13 cellular contexts compared by ENCODE assay signal in the genomic region with DNA sequence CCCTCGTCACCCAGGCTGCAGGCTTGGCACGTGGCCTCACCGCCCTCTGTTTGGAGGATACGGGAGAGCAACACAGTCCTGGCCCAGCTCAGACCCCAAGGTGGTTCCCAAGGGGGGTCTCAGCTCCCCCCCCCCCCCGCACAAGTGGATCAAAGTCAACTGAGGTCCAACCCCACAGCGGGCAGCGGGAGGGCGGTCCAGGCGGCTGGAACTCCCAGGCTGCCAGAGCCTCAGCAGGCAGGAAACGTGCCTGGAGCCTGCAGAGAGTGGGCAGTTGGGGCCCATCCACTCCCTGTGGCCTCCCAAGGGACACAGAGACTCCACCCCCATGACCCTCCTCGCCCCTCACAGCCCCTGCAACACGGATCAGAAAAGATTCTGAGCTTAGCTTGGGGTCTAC. TPM values are rescaled to one million over a fixed set of nuclear protein-coding genes. Genes with fewer than 3 reads are reported as not detected.
DNase-seq lines count a peak whose midpoint lies in the region; ATAC-seq and TF ChIP-seq lines count a peak whose summit lies in the region.
"Had no signal": no experiment of that assay in that cellular context is flagged by ENCODE, and none has a peak within 500 bp of the region (broad histone marks: within the 10 kb centered on the region; RNA-seq: fewer than 3 reads in every experiment).

No MANE protein-coding gene starts in this region.

- no peaks in the 10 kb centered on the region for H3K27me3 Mint-ChIP-seq in Caco-2 (ENCODE audit: insufficient read depth, unreplicated experiment)

- H3K36me3 Mint-ChIP-seq in Caco-2 (ENCODE audit: insufficient read depth, unreplicated experiment): peaks cover 40% of the 10 kb centered on the region

- no peak for TF ChIP-seq POLR2A in NB4 (IDR thresholded peaks at IDR 0.05; ENCODE audit: extremely low read depth, insufficient read length)
- no peak for TF ChIP-seq POLR2A in esophagus muscularis mucosa (IDR thresholded peaks at IDR 0.05; ENCODE audit: low read depth)
- no peak for TF ChIP-seq POLR2A in sigmoid colon (IDR thresholded peaks at IDR 0.05)
- TF ChIP-seq POLR2A in prostate gland (IDR thresholded peaks at IDR 0.05): no peak

- no peak overlapping the region for H3K27ac Mint-ChIP-seq in Caco-2 (ENCODE audit: unreplicated experiment)

- H3K9me3 ChIP-seq in Caco-2 (no peaks in the 10 kb centered on the region), esophagus muscularis mucosa (no peaks in the 10 kb centered on the region), sigmoid colon (no peaks in the 10 kb centered on the region), prostate gland (no peaks in the 10 kb centered on the region)

- TF ChIP-seq EP300 in esophagus muscularis mucosa (IDR thresholded peaks at IDR 0.05) (no peak), sigmoid colon (IDR thresholded peaks at IDR 0.05) (no peak)

- WGBS in esophagus muscularis mucosa: 94% methylated on average over 5 of the region's 12 CpGs
- WGBS in sigmoid colon, 2 donors: 81 to 88% methylated on average over 12 of the region's 12 CpGs
- 86% methylated on average over 12 of the region's 12 CpGs for WGBS in prostate gland

- BruUV-seq in Caco-2 (replicated peaks; lab: Mats Ljungman, UMichigan): TSS peak; percentile 24

- no peaks in the 10 kb centered on the region for H3K9me3 Mint-ChIP-seq in Caco-2 (ENCODE audit: unreplicated experiment)
- H3K9me3 Mint-ChIP-seq: CD14-positive monocyte had no signal

- H3K27me3 ChIP-seq in Caco-2 (replicated peaks; ENCODE audit: control insufficient read depth, insufficient read depth, low read length): no peaks in the 10 kb centered on the region
- no peaks in the 10 kb centered on the region for H3K27me3 ChIP-seq in esophagus muscularis mucosa
- no peaks in the 10 kb centered on the region for H3K27me3 ChIP-seq in sigmoid colon
- no peaks in the 10 kb centered on the region for H3K27me3 ChIP-seq in prostate gland (replicated peaks; ENCODE audit: insufficient read depth)

- intact Hi-C loops in Caco-2 (cut with micrococcal nuclease; ENCODE audit: unreplicated experiment): no loop called here
- intact Hi-C loops in esophagus muscularis mucosa (cut with DNase I): loop anchor here (5.0 to 10.0 kb wide), 2 partner anchors 109 to 416 kb away; a partner anchor contains a TSS
- intact Hi-C loops in sigmoid colon (cut with DNase I): loop anchor here (10.0 kb wide), 1 partner anchor 466 kb away; a partner anchor contains a TSS
- intact Hi-C loops in prostate gland (cut with DNase I): no loop called here

- no peaks in the 10 kb centered on the region for H3K4me1 Mint-ChIP-seq in Caco-2 (ENCODE audit: low read depth, unreplicated experiment)

- H3K27ac ChIP-seq in esophagus muscularis mucosa (replicated peaks in 1 of 4) (peak overlapping the region; percentile 75 to 84 (median 82)), sigmoid colon (peak overlapping the region in 3 of 4 donors; percentile 77 to 87 (median 86)), prostate gland (no peak overlapping the region)
- H3K27ac ChIP-seq: GM23248, SK-N-MC had no signal

- H3K4me3 ChIP-seq in Caco-2 (ENCODE audit: low read depth, low read length) (no peak overlapping the region), NB4 (ENCODE audit: low read depth, low read length) (no peak overlapping the region), esophagus muscularis mucosa (no peak overlapping the region), sigmoid colon (no peak overlapping the region), prostate gland (no peak overlapping the region)
- H3K4me3 ChIP-seq: GM23248, SK-N-MC had no signal

- POLR2A ChIA-PET in Caco-2 (lab: Charles Lee): no interaction called here

- H3K4me3 Mint-ChIP-seq in Caco-2 (ENCODE audit: unreplicated experiment): no peak overlapping the region
- H3K4me3 Mint-ChIP-seq: CD14-positive monocyte had no signal

- CTCF ChIA-PET in Caco-2 (lab: Charles Lee): interaction anchor here (1.3 kb wide), 1 partner anchor 37 kb away, joined by 3 read pairs; a partner anchor contains a TSS

- peaks cover 4% of the 10 kb centered on the region; the same call in 1 of the 2 replicates for H3K4me1 ChIP-seq in Caco-2
- H3K4me1 ChIP-seq in esophagus muscularis mucosa: peaks cover 37 to 77% (median 65%) of the 10 kb centered on the region in 4 donors
- H3K4me1 ChIP-seq in sigmoid colon: peaks cover 0 to 63% (median 59%) of the 10 kb centered on the region in 4 donors
- H3K4me1 ChIP-seq in prostate gland (replicated peaks): peaks cover 9% of the 10 kb centered on the region

- TF ChIP-seq CTCF in Caco-2 (IDR thresholded peaks at IDR 0.05; ENCODE audit: insufficient read depth in 1 of 2, low read depth in 1 of 2, low read length in 1 of 2, severe bottlenecking in 1 of 2, unreplicated experiment in 1 of 2) (no peak), NB4 (IDR thresholded peaks at IDR 0.05; ENCODE audit: low read depth, low read length) (no peak), esophagus muscularis mucosa (IDR thresholded peaks at IDR 0.05) (no peak), sigmoid colon (IDR thresholded peaks at IDR 0.05) (no peak), prostate gland (IDR thresholded peaks at IDR 0.05) (no peak)

- ATAC-seq in HG02798 (IDR thresholded peaks at IDR 0.05; ENCODE audit: poor library complexity, unreplicated experiment): no peak

- no peaks in the 10 kb centered on the region; the same call in 1 of the 2 replicates for H3K36me3 ChIP-seq in Caco-2 (ENCODE audit: control insufficient read depth, insufficient read depth, low read length)
- peaks cover 0 to 23% (median 6%) of the 10 kb centered on the region in 4 donors for H3K36me3 ChIP-seq in esophagus muscularis mucosa
- peaks cover 0 to 20% (median 3%) of the 10 kb centered on the region in 4 donors for H3K36me3 ChIP-seq in sigmoid colon
- no peaks in the 10 kb centered on the region for H3K36me3 ChIP-seq in prostate gland

- DNase-seq in Caco-2 (no peak), NB4 (ENCODE audit: low read depth) (peak; percentile 41), esophagus muscularis mucosa (ENCODE audit: extremely low spot score) (no peak), sigmoid colon (no peak), prostate gland (ENCODE audit: low spot score) (no peak), NCI-H146 treated with DMSO at 0.1 percent for 48 hours (lab: John Stamatoyannopoulos, UW; ENCODE audit: unreplicated experiment) (no peak)
- DNase-seq: DMS79 treated with DMSO at 0.1 percent for 48 hours, GM23248, NCI-H187 treated with DMSO at 0.1 percent for 48 hours, NCI-H2227 treated with DMSO at 0.1 percent for 48 hours had no signal

RNA-seq across cellular contexts. Expression of a gene that starts 36.7 kb away (rescaled TPM):
- total RNA-seq in Caco-2 (2022): 248 and 284 TPM in 2 replicates
- 100 to 1,000 TPM; 140 to 298 (median 182) TPM for total RNA-seq in esophagus muscularis mucosa
- total RNA-seq in sigmoid colon: 100 to 1,000 TPM in 3 of 4 donors, 10 to 100 TPM in 1; 97.4 to 242 (median 158) TPM
- 100 to 1,000 TPM in 1 of 3 donors, 10 to 100 TPM in 2; 18.0 to 169 (median 29.4) TPM for polyA plus RNA-seq in sigmoid colon
- total RNA-seq in prostate gland: 100 to 1,000 TPM; 156 to 202 TPM

RNA-seq across cellular contexts. Expression of a gene that starts 42.1 kb away (rescaled TPM):
- total RNA-seq in Caco-2 (2022) (44.3 and 54.9 TPM in 2 replicates), esophagus muscularis mucosa (10 to 100 TPM in 2 of 4 donors, 1 to 10 TPM in 2; 8.9 to 14.7 (median 10.3) TPM), sigmoid colon (10 to 100 TPM in 3 of 4 donors, 1 to 10 TPM in 1; 6.1 to 11.7 (median 10.7) TPM), prostate gland (10 to 100 TPM; 15.0 to 19.1 TPM)
- 10 to 100 TPM in 1 of 3 donors, 1 to 10 TPM in 2; 8.4 to 16.3 (median 9.2) TPM for polyA plus RNA-seq in sigmoid colon

RNA-seq across cellular contexts. Expression of a gene that starts 42.2 kb away (rescaled TPM):
- total RNA-seq in Caco-2 (2022) (37.3 and 40.4 TPM in 2 replicates), esophagus muscularis mucosa (10 to 100 TPM; 23.3 to 33.5 (median 27.5) TPM), sigmoid colon (10 to 100 TPM; 16.0 to 21.4 (median 17.9) TPM), prostate gland (10 to 100 TPM; 11.6 to 30.3 TPM)
- polyA plus RNA-seq in sigmoid colon: 10 to 100 TPM in 1 of 3 donors, 1 to 10 TPM in 2; 5.4 to 34.8 (median 6.2) TPM

RNA-seq across cellular contexts. Expression of a gene that starts 55.2 kb away (rescaled TPM):
- total RNA-seq in Caco-2 (2022) (97.7 and 98.0 TPM in 2 replicates), esophagus muscularis mucosa (1 to 10 TPM in 1 of 4 donors, under 1 TPM in 2, not detected in 1; 0.17 to 1.4 (median 0.34) TPM), sigmoid colon (1 to 10 TPM in 1 of 4 donors, under 1 TPM in 2, not detected in 1; 0.71 to 3.0 (median 0.81) TPM), prostate gland (1 to 10 TPM; 4.3 to 7.6 TPM)
- polyA plus RNA-seq in sigmoid colon: 10 to 100 TPM in 1 of 3 donors, 1 to 10 TPM in 2; 3.6 to 17.4 (median 6.9) TPM

Comparison
In these comparisons a context has a peak if more than half of its experiments do, and no peak if none do; other contexts are left out.
1. H3K27ac ChIP-seq: peak in esophagus muscularis mucosa (4 of 4) and sigmoid colon (3 of 4); none in prostate gland (0 of 2).
2. intact Hi-C loops: an anchor here in esophagus muscularis mucosa (5.0 to 10.0 kb wide) and sigmoid colon (10.0 kb wide); none called in Caco-2 and prostate gland.